ENCODE assay signal across 17 cellular contexts in genomic region chr10:79324032-79324695, GRCh38. TPM values are rescaled to one million over a fixed set of nuclear protein-coding genes. Genes with fewer than 3 reads are reported as not detected.
DNase-seq lines count a peak whose midpoint lies in the region; ATAC-seq and TF ChIP-seq lines count a peak whose summit lies in the region.
"Had no signal": no experiment of that assay in that cellular context is flagged by ENCODE, and none has a peak within 500 bp of the region (broad histone marks: within the 10 kb centered on the region; RNA-seq: fewer than 3 reads in every experiment).

No MANE protein-coding gene starts in this region.

- H3K4me1 ChIP-seq in KMS-11 (ENCODE audit: low read depth, poor library complexity, severe bottlenecking) (peaks cover 54% of the 10 kb centered on the region), left lung (peaks cover 0 to 47% of the 10 kb centered on the region in 2 donors)

- CTCF ChIA-PET in activated CD8-positive, alpha-beta memory T cell treated with anti-CD3 and anti-CD28 coated beads, Interleukin-2, amount 10 ng/mL, durations not matched to agents 7 days and 5 days (lab: Charles Lee) = interaction anchor here (1.4 to 13.5 kb wide), 6 partner anchors 9 to 37 kb away, joined by 4 to 171 read pairs (median 10); partner anchors contain the start of gene PPIF
- CTCF ChIA-PET in activated CD4-positive, alpha-beta memory T cell treated with anti-CD3 and anti-CD28 coated beads, Interleukin-2, amount 10 ng/mL, durations not matched to agents 7 days and 5 days (lab: Charles Lee) = interaction anchor here (1.5 to 4.4 kb wide), 3 partner anchors 21 to 38 kb away, joined by 5 to 45 read pairs (median 9); partner anchors contain the start of gene PPIF

- H3K36me3 ChIP-seq in KMS-11 (ENCODE audit: insufficient read depth) (no peaks in the 10 kb centered on the region), neural cell (ENCODE audit: insufficient read depth, low read length) (no peaks in the 10 kb centered on the region), left lung (no peaks in the 10 kb centered on the region), H7 (replicated peaks; ENCODE audit: control insufficient read depth, insufficient read depth, low read length) (no peaks in the 10 kb centered on the region)
- H3K36me3 ChIP-seq: suprapubic skin had no signal

- H3K4me2 ChIP-seq in KMS-11 (peak overlapping the region; percentile 78; the same call in 1 of the 2 replicates), neural cell (ENCODE audit: low read length) (no peak overlapping the region)

- H3K4me3 ChIP-seq in KMS-11 (IDR thresholded peaks at IDR 0.05; ENCODE audit: insufficient read depth, low read depth, low read length) = no peak overlapping the region
- no peak overlapping the region for H3K4me3 ChIP-seq in neural cell (ENCODE audit: low read length)
- H3K4me3 ChIP-seq in left lung = no peak overlapping the region
- H3K4me3 ChIP-seq in H7 (ENCODE audit: insufficient read depth, low read depth, low read length) = no peak overlapping the region
- H3K4me3 ChIP-seq: suprapubic skin had no signal

- no peaks in the 10 kb centered on the region for H3K79me2 ChIP-seq in KMS-11 (ENCODE audit: insufficient read depth, low read depth)
- H3K79me2 ChIP-seq in neural cell (replicated peaks; ENCODE audit: insufficient read depth, low read length) = no peaks in the 10 kb centered on the region

- H3K27me3 Mint-ChIP-seq in activated CD8-positive, alpha-beta memory T cell treated with anti-CD3 and anti-CD28 coated beads, Interleukin-2, amount 10 ng/mL, durations not matched to agents 7 days and 5 days = no peaks in the 10 kb centered on the region
- H3K27me3 Mint-ChIP-seq in activated CD4-positive, alpha-beta memory T cell treated with anti-CD3 and anti-CD28 coated beads, Interleukin-2, amount 10 ng/mL, durations not matched to agents 7 days and 5 days = no peaks in the 10 kb centered on the region
- H3K27me3 Mint-ChIP-seq: CD4-positive, alpha-beta T cell; central memory CD8-positive, alpha-beta T cell had no signal

- no peak for DNase-seq in activated CD8-positive, alpha-beta memory T cell treated with anti-CD3 and anti-CD28 coated beads, Interleukin-2, amount 10 ng/mL, durations not matched to agents 7 days and 5 days
- no peak for DNase-seq in activated CD8-positive, alpha-beta memory T cell treated with anti-CD3 and anti-CD28 coated beads for 24 hours
- DNase-seq in activated CD4-positive, alpha-beta memory T cell treated with anti-CD3 and anti-CD28 coated beads, Interleukin-2, amount 10 ng/mL, durations not matched to agents 7 days and 5 days = no peak
- DNase-seq in left lung (no peak), H7 (no peak)
- DNase-seq: ACHN; activated effector memory CD4-positive, alpha-beta T cell treated with anti-CD3 and anti-CD28 coated beads, Interleukin-2, amount 50 U/mL, for 16 hours; CD4-positive, alpha-beta T cell; effector CD4-positive, alpha-beta T cell; NCI-H187; stimulated activated CD8-positive, alpha-beta memory T cell treated with anti-CD3 and anti-CD28 coated beads, Interleukin-4, amount 100 ng/mL, for 48 hours had no signal

- H3K9me3 ChIP-seq in neural cell (ENCODE audit: low read length) (no peaks in the 10 kb centered on the region), left lung (no peaks in the 10 kb centered on the region)
- H3K9me3 ChIP-seq: suprapubic skin had no signal

- peak overlapping the region; percentile 70; the same call in 1 of the 2 replicates for H3K27ac ChIP-seq in KMS-11
- H3K27ac ChIP-seq in neural cell (ENCODE audit: low read length) = no peak overlapping the region
- H3K27ac ChIP-seq in left lung = no peak overlapping the region
- H3K27ac ChIP-seq: suprapubic skin, VCaP had no signal

- H3F3A ChIP-seq in neural cell (ENCODE audit: insufficient read depth, low read length, poor library complexity, severe bottlenecking) = no peaks in the 10 kb centered on the region

- POLR2A ChIA-PET in activated CD4-positive, alpha-beta memory T cell treated with anti-CD3 and anti-CD28 coated beads, Interleukin-2, amount 10 ng/mL, durations not matched to agents 7 days and 5 days (lab: Charles Lee) = interaction anchor here (1.2 to 11.7 kb wide), 8 partner anchors 9 to 82 kb away, joined by 3 to 192 read pairs (median 12); partner anchors contain the start of gene PPIF

- intact Hi-C loops in left lung (cut with DNase I) = no loop called here

- H3K4me1 Mint-ChIP-seq in activated CD8-positive, alpha-beta memory T cell treated with anti-CD3 and anti-CD28 coated beads, Interleukin-2, amount 10 ng/mL, durations not matched to agents 7 days and 5 days = peaks cover 59% of the 10 kb centered on the region
- H3K4me1 Mint-ChIP-seq in activated CD4-positive, alpha-beta memory T cell treated with anti-CD3 and anti-CD28 coated beads, Interleukin-2, amount 10 ng/mL, durations not matched to agents 7 days and 5 days = peaks cover 65% of the 10 kb centered on the region

- no peak for ATAC-seq in activated CD8-positive, alpha-beta memory T cell treated with anti-CD3 and anti-CD28 coated beads, Interleukin-2, amount 10 ng/mL, durations not matched to agents 7 days and 5 days
- ATAC-seq in left lung = no peak
- ATAC-seq in GM18511 (IDR thresholded peaks at IDR 0.05; ENCODE audit: unreplicated experiment) = no peak

- H3K4me3 Mint-ChIP-seq in activated CD8-positive, alpha-beta memory T cell treated with anti-CD3 and anti-CD28 coated beads, Interleukin-2, amount 10 ng/mL, durations not matched to agents 7 days and 5 days = no peak overlapping the region
- H3K4me3 Mint-ChIP-seq in activated CD4-positive, alpha-beta memory T cell treated with anti-CD3 and anti-CD28 coated beads, Interleukin-2, amount 10 ng/mL, durations not matched to agents 7 days and 5 days = no peak overlapping the region

- no peaks in the 10 kb centered on the region for H4K20me1 ChIP-seq in KMS-11 (ENCODE audit: insufficient read depth)
- no peaks in the 10 kb centered on the region for H4K20me1 ChIP-seq in neural cell (ENCODE audit: insufficient read depth)

- peak overlapping the region; percentile 97 for H3K27ac Mint-ChIP-seq in activated CD8-positive, alpha-beta memory T cell treated with anti-CD3 and anti-CD28 coated beads, Interleukin-2, amount 10 ng/mL, durations not matched to agents 7 days and 5 days
- H3K27ac Mint-ChIP-seq in activated CD4-positive, alpha-beta memory T cell treated with anti-CD3 and anti-CD28 coated beads, Interleukin-2, amount 10 ng/mL, durations not matched to agents 7 days and 5 days = peak overlapping the region; percentile 97

- TF ChIP-seq CTCF in KMS-11 (conservative IDR thresholded peaks at IDR 0.05; ENCODE audit: low read depth, low read length) = no peak
- no peak for TF ChIP-seq CTCF in neural cell (IDR thresholded peaks at IDR 0.05; ENCODE audit: poor library complexity, severe bottlenecking)
- no peak for TF ChIP-seq CTCF in left lung (IDR thresholded peaks at IDR 0.05)

- no peaks in the 10 kb centered on the region for H3K27me3 ChIP-seq in KMS-11 (ENCODE audit: insufficient read depth, low read depth)
- no peaks in the 10 kb centered on the region for H3K27me3 ChIP-seq in neural cell (ENCODE audit: insufficient read depth, low read depth, low read length)
- no peaks in the 10 kb centered on the region for H3K27me3 ChIP-seq in left lung
- no peaks in the 10 kb centered on the region for H3K27me3 ChIP-seq in H7 (ENCODE audit: control insufficient read depth, insufficient read depth, low read length)
- H3K27me3 ChIP-seq: suprapubic skin had no signal

- no peak overlapping the region for H3K9ac ChIP-seq in KMS-11
- no peak overlapping the region for H3K9ac ChIP-seq in neural cell (ENCODE audit: low read length)

- H2AFZ ChIP-seq in KMS-11 (ENCODE audit: low read depth) = no peak overlapping the region
- no peak overlapping the region for H2AFZ ChIP-seq in neural cell (ENCODE audit: low read depth, low read length)

- no peaks in the 10 kb centered on the region for H3K9me2 ChIP-seq in neural cell (ENCODE audit: insufficient read depth, low read length)

- H3K36me3 Mint-ChIP-seq in activated CD8-positive, alpha-beta memory T cell treated with anti-CD3 and anti-CD28 coated beads, Interleukin-2, amount 10 ng/mL, durations not matched to agents 7 days and 5 days = peaks cover 11% of the 10 kb centered on the region
- peaks cover 12% of the 10 kb centered on the region for H3K36me3 Mint-ChIP-seq in activated CD4-positive, alpha-beta memory T cell treated with anti-CD3 and anti-CD28 coated beads, Interleukin-2, amount 10 ng/mL, durations not matched to agents 7 days and 5 days (ENCODE audit: low read depth)

- no peak for TF ChIP-seq RAD21 in neural cell (conservative IDR thresholded peaks at IDR 0.05)

- TF ChIP-seq EP300 in neural cell (conservative IDR thresholded peaks at IDR 0.05; ENCODE audit: poor library complexity, severe bottlenecking) = no peak

- H3K9me3 Mint-ChIP-seq in activated CD8-positive, alpha-beta memory T cell treated with anti-CD3 and anti-CD28 coated beads, Interleukin-2, amount 10 ng/mL, durations not matched to agents 7 days and 5 days (ENCODE audit: low read depth) = peaks cover 3% of the 10 kb centered on the region
- peaks cover 9% of the 10 kb centered on the region for H3K9me3 Mint-ChIP-seq in activated CD4-positive, alpha-beta memory T cell treated with anti-CD3 and anti-CD28 coated beads, Interleukin-2, amount 10 ng/mL, durations not matched to agents 7 days and 5 days
- H3K9me3 Mint-ChIP-seq: CD4-positive, alpha-beta T cell; central memory CD8-positive, alpha-beta T cell had no signal

TF ChIP-seq in neural cell, 6 proteins besides CTCF, POLR2A, EP300 and RAD21:
- TF ChIP-seq POLR2AphosphoS5 (IDR thresholded peaks at IDR 0.05) = peak; percentile 37
- TF ChIP-seq EZH2 (IDR thresholded peaks at IDR 0.05; ENCODE audit: borderline replicate concordance, insufficient read depth, low read length, poor library complexity, severe bottlenecking) = no peak

RNA-seq across cellular contexts. Expression of gene PPIF, which starts 23.1 kb away (rescaled TPM):
- total RNA-seq in activated CD8-positive, alpha-beta memory T cell treated with anti-CD3 and anti-CD28 coated beads, Interleukin-2, amount 10 ng/mL, durations not matched to agents 7 days and 5 days = 100 to 1,000 TPM; 119 to 144 TPM
- total RNA-seq in activated CD4-positive, alpha-beta memory T cell treated with anti-CD3 and anti-CD28 coated beads, Interleukin-2, amount 10 ng/mL, durations not matched to agents 7 days and 5 days = 10 to 100 TPM; 80.7 to 88.4 TPM
- polyA plus RNA-seq in neural cell = 13.6 and 15.4 TPM in 2 replicates
- polyA minus RNA-seq in neural cell = 8.5 and 9.5 TPM in 2 replicates
- total RNA-seq in left lung = 10 to 100 TPM; 32.9 to 75.6 TPM
- 78.6 and 87.5 TPM in 2 replicates for total RNA-seq in H7 (2014; rRNA removed; shearing (Covaris generic))
